Comparison of ENCODE assay signal across 9 cellular contexts in genomic region chr1:148514310-148514709, GRCh38. TPM values are rescaled to one million over a fixed set of nuclear protein-coding genes. Genes with fewer than 3 reads are reported as not detected.
"Had no signal": no experiment of that assay in that cellular context is flagged by ENCODE, and none has a peak within 500 bp of the region (broad histone marks: within the 10 kb centered on the region; RNA-seq: fewer than 3 reads in every experiment).

No MANE protein-coding gene starts in this region.

RNA-seq across cellular contexts. Expression of gene PPIAL4G, which starts 31.2 kb away (rescaled TPM):
- total RNA-seq: LHCN-M2, MCF 10A, NCI-H460, OCI-LY7, PC-9, Right ventricle myocardium inferior, RPMI7951, SJCRH30, SK-MEL-5 had no signal
